Comparison of ENCODE assay signal across 8 cellular contexts in genomic region chr12:95918194-95918993, GRCh38. TPM values are rescaled to one million over a fixed set of nuclear protein-coding genes. Genes with fewer than 3 reads are reported as not detected.
DNase-seq lines count a peak whose midpoint lies in the region; ATAC-seq and TF ChIP-seq lines count a peak whose summit lies in the region.

No MANE protein-coding gene starts in this region.

- TF ChIP-seq CTCF in activated B cell treated with CpG ODN at 0.5 μM for 24 hours (IDR thresholded peaks at IDR 0.05) = peak; percentile 43
- TF ChIP-seq CTCF in dorsolateral prefrontal cortex (IDR thresholded peaks at IDR 0.05 in 54 of 56, conservative IDR thresholded peaks at IDR 0.05 in 2 of 56; ENCODE audit: low read depth in 1 of 56, partially characterized antibody in 56 of 56) = peak; percentile 42 to 87 (median 74)

- H3K4me3 Mint-ChIP-seq in activated B cell treated with CpG ODN at 0.5 μM for 24 hours = no peak overlapping the region

- no peak overlapping the region for H3K4ac ChIP-seq in mesenchymal stem cell (ENCODE audit: low read depth in 1 of 2, low read length in 2 of 2)

- H3K27ac ChIP-seq in dorsolateral prefrontal cortex = no peak overlapping the region
- H3K27ac ChIP-seq in mesenchymal stem cell (ENCODE audit: low read length, poor library complexity, severe bottlenecking) = no peak overlapping the region

- no peak overlapping the region for H4K91ac ChIP-seq in mesenchymal stem cell (ENCODE audit: low read length)

- no peak for TF ChIP-seq POLR2A in GM18505 (IDR thresholded peaks at IDR 0.05; ENCODE audit: borderline replicate concordance, extremely low read depth, insufficient read depth, insufficient read length)

- H2BK120ac ChIP-seq in mesenchymal stem cell (ENCODE audit: low read depth, low read length) = no peak overlapping the region

- no peak overlapping the region for H2BK12ac ChIP-seq in mesenchymal stem cell (ENCODE audit: low read length in 2 of 2)

- no peaks in the 10 kb centered on the region for H3K4me1 ChIP-seq in mesenchymal stem cell (ENCODE audit: control insufficient read depth, insufficient read depth, low read depth, low read length)

- peaks cover 6% of the 10 kb centered on the region for H3K27me3 Mint-ChIP-seq in activated B cell treated with CpG ODN at 0.5 μM for 24 hours

- H2BK5ac ChIP-seq in mesenchymal stem cell (ENCODE audit: low read depth, low read length, poor library complexity, severe bottlenecking) = no peak overlapping the region

- H3K27me3 ChIP-seq in dorsolateral prefrontal cortex (peaks cover 0 to 4% (median 0%) of the 10 kb centered on the region in 45 donors), mesenchymal stem cell (ENCODE audit: control insufficient read depth in 1 of 2, insufficient read depth in 1 of 2, low read length in 2 of 2) (peaks cover 11 to 17% of the 10 kb centered on the region in 2 experiments)

- no peak overlapping the region for H2AK5ac ChIP-seq in mesenchymal stem cell (ENCODE audit: low read length, severe bottlenecking)

- WGBS in mesenchymal stem cell = 3% methylated on average over 4 of the region's 7 CpGs

- POLR2A ChIA-PET in activated B cell treated with CpG ODN at 0.5 μM for 24 hours (lab: Charles Lee) = no interaction called here

- H3K27ac Mint-ChIP-seq in activated B cell treated with CpG ODN at 0.5 μM for 24 hours = no peak overlapping the region

- H3K18ac ChIP-seq in mesenchymal stem cell (ENCODE audit: low read depth in 1 of 2, low read length in 2 of 2) = no peak overlapping the region

- H2AFZ ChIP-seq in mesenchymal stem cell (ENCODE audit: low read depth, low read length) = no peak overlapping the region

- H4K8ac ChIP-seq in mesenchymal stem cell (ENCODE audit: low read length) = no peak overlapping the region

- H3K14ac ChIP-seq in mesenchymal stem cell (ENCODE audit: low read length in 2 of 2) = no peak overlapping the region

- no peaks in the 10 kb centered on the region for H3K36me3 ChIP-seq in mesenchymal stem cell (ENCODE audit: control insufficient read depth in 1 of 2, insufficient read depth in 2 of 2, low read depth in 1 of 2, low read length in 2 of 2)

- H3K23ac ChIP-seq in mesenchymal stem cell (ENCODE audit: low read length in 2 of 2) = no peak overlapping the region

- H3K79me1 ChIP-seq in mesenchymal stem cell (replicated peaks; ENCODE audit: low read length, poor library complexity, severe bottlenecking) = no peaks in the 10 kb centered on the region

- CTCF ChIA-PET in activated B cell treated with CpG ODN at 0.5 μM for 24 hours (lab: Charles Lee) = interaction anchor here (0.9 to 4.9 kb wide), 11 partner anchors 9 to 603 kb away, joined by 3 to 67 read pairs (median 4); partner anchors contain the start of genes AMDHD1 and CCDC38

- H3K9me3 Mint-ChIP-seq in activated B cell treated with CpG ODN at 0.5 μM for 24 hours = no peaks in the 10 kb centered on the region

- DNase-seq in AG08395 (ENCODE audit: low spot score) (peak; percentile 66), NCI-H2171 treated with DMSO at 0.1 percent for 48 hours (lab: John Stamatoyannopoulos, UW) (peak; percentile 58), activated B cell treated with CpG ODN at 0.5 μM for 24 hours (no peak), dorsolateral prefrontal cortex (peak in 3 of 10 donors; percentile 12 to 44 (median 36)), mesenchymal stem cell (peak; percentile 59), stromal cell of bone marrow (ENCODE audit: low read depth) (peak; percentile 34)

- H3K36me3 Mint-ChIP-seq in activated B cell treated with CpG ODN at 0.5 μM for 24 hours (ENCODE audit: low read depth) = no peaks in the 10 kb centered on the region

- intact Hi-C loops in activated B cell treated with CpG ODN at 0.5 μM for 24 hours (cut with micrococcal nuclease) (loop anchor here (1.0 to 10.0 kb wide), 6 partner anchors 24 to 598 kb away; partner anchors contain the start of genes AMDHD1, CCDC38 and CDK17), dorsolateral prefrontal cortex (cut with DNase I) (loop anchor here (2.0 to 10.0 kb wide), 2 partner anchors 76 to 80 kb away; partner anchors contain the start of gene HAL (in 1 of the 2))

- no peak overlapping the region for H3K4me2 ChIP-seq in mesenchymal stem cell (ENCODE audit: low read length, poor library complexity, severe bottlenecking)

- H3K4me3 ChIP-seq in dorsolateral prefrontal cortex (no peak overlapping the region), mesenchymal stem cell (ENCODE audit: insufficient read depth in 1 of 2, low read depth in 1 of 2, low read length in 2 of 2) (no peak overlapping the region)

- H3K9ac ChIP-seq in mesenchymal stem cell (ENCODE audit: low read length) = no peak overlapping the region

- H2BK15ac ChIP-seq in mesenchymal stem cell (ENCODE audit: low read depth, poor library complexity, severe bottlenecking) = no peak overlapping the region

- H3K9me3 ChIP-seq in mesenchymal stem cell (ENCODE audit: control insufficient read depth, low read length) = no peaks in the 10 kb centered on the region

- ATAC-seq in GM18505 (IDR thresholded peaks at IDR 0.05; ENCODE audit: unreplicated experiment) = peak; percentile 73
- peak; percentile 75 for ATAC-seq in HG03025 (IDR thresholded peaks at IDR 0.05; ENCODE audit: low FRiP score, unreplicated experiment)
- ATAC-seq in activated B cell treated with CpG ODN at 0.5 μM for 24 hours (ENCODE audit: low read depth) = peak; percentile 82

- no peaks in the 10 kb centered on the region for H3K4me1 Mint-ChIP-seq in activated B cell treated with CpG ODN at 0.5 μM for 24 hours

RNA-seq across cellular contexts. Expression of gene CCDC38, which starts 24.0 kb away (rescaled TPM):
- total RNA-seq in activated B cell treated with CpG ODN at 0.5 μM for 24 hours (0.09 and 0.42 TPM in 2 replicates), dorsolateral prefrontal cortex (1 to 10 TPM in 3 of 120 experiments, under 1 TPM in 20, not detected in 97; 0.11 to 1.8 (median 0.26) TPM)
- 0.01 TPM for polyA plus RNA-seq in mesenchymal stem cell (2013, experiment 1 of 2)
- 0.01 TPM for polyA plus RNA-seq in mesenchymal stem cell (2013, experiment 2 of 2)

RNA-seq across cellular contexts. Expression of gene AMDHD1, which starts 24.7 kb away (rescaled TPM):
- total RNA-seq in activated B cell treated with CpG ODN at 0.5 μM for 24 hours (0.61 and 1.2 TPM in 2 replicates), dorsolateral prefrontal cortex (1 to 10 TPM in 46 of 120 experiments, under 1 TPM in 59, not detected in 15; 0.21 to 3.1 (median 0.96) TPM)
- polyA plus RNA-seq in mesenchymal stem cell (2013, experiment 1 of 2) = 0.03 TPM
- 0.05 TPM for polyA plus RNA-seq in mesenchymal stem cell (2013, experiment 2 of 2)

RNA-seq across cellular contexts. Expression of gene SNRPF, which starts 59.6 kb away (rescaled TPM):
- total RNA-seq in activated B cell treated with CpG ODN at 0.5 μM for 24 hours (35.2 and 38.2 TPM in 2 replicates), dorsolateral prefrontal cortex (10 to 100 TPM in 119 of 120 experiments, 1 to 10 TPM in 1; 8.8 to 28.7 (median 18.1) TPM)
- 34.9 TPM for polyA plus RNA-seq in mesenchymal stem cell (2013, experiment 1 of 2)
- polyA plus RNA-seq in mesenchymal stem cell (2013, experiment 2 of 2) = 36.0 TPM
